Comparison of ENCODE assay signal across 8 cellular contexts in the genomic region with DNA sequence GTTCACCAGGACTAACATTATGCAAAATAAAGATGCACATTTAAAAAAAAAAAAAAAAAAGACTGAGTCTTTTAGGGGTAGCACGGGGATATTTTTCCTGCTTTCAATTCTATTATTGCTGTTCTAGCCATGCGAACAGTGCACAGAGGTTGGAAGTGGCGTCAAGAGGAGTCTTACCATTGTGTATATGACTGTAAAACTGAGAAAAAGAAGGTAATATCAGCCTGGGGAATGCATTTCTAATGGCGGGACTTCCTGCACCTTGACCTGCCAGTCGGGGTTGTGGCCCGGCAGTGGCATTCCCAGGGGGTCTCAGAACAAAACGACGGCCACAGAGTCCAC. TPM values are rescaled to one million over a fixed set of nuclear protein-coding genes. Genes with fewer than 3 reads are reported as not detected.
DNase-seq lines count a peak whose midpoint lies in the region; ATAC-seq and TF ChIP-seq lines count a peak whose summit lies in the region.

No MANE protein-coding gene starts in this region.

- in situ Hi-C loops in brain microvascular endothelial cell (cut with HindIII; ENCODE audit: low pct_ligation_motif_present, low sequenced_read_pairs), result no loop called here

- peak overlapping the region; percentile 30 for H3K4me3 ChIP-seq in cardiac muscle cell
- peak overlapping the region; percentile 35 for H3K4me3 ChIP-seq in brain microvascular endothelial cell (ENCODE audit: low read depth, low read length)
- H3K4me3 ChIP-seq in muscle layer of duodenum (ENCODE audit: low read depth in 1 of 2, low read length in 2 of 2), result peak overlapping the region; percentile 46 to 57
- peak overlapping the region in 3 of 4 donors; percentile 26 to 51 (median 44) for H3K4me3 ChIP-seq in upper lobe of left lung

- peaks cover 100% of the 10 kb centered on the region for H3K27me3 ChIP-seq in cardiac muscle cell
- H3K27me3 ChIP-seq in brain microvascular endothelial cell (replicated peaks), result peaks cover 91% of the 10 kb centered on the region
- H3K27me3 ChIP-seq in muscle layer of duodenum (ENCODE audit: low read depth, low read length), result peaks cover 72% of the 10 kb centered on the region
- H3K27me3 ChIP-seq in upper lobe of left lung, result peaks cover 0 to 60% (median 22%) of the 10 kb centered on the region in 4 donors

- intact Hi-C loops in Right ventricle myocardium inferior (cut with DNase I), result no loop called here

- no peaks in the 10 kb centered on the region for H3K4me1 ChIP-seq in cardiac muscle cell (ENCODE audit: low read depth)
- H3K4me1 ChIP-seq in muscle layer of duodenum (ENCODE audit: control insufficient read depth in 1 of 2, insufficient read depth in 2 of 2, low read length in 2 of 2), result peaks cover 3 to 25% of the 10 kb centered on the region in 2 donors
- peaks cover 20 to 30% (median 22%) of the 10 kb centered on the region in 4 donors for H3K4me1 ChIP-seq in upper lobe of left lung

- no peak overlapping the region for H3K27ac ChIP-seq in cardiac muscle cell
- H3K27ac ChIP-seq in brain microvascular endothelial cell, result no peak overlapping the region
- no peak overlapping the region for H3K27ac ChIP-seq in muscle layer of duodenum (ENCODE audit: low read length)
- H3K27ac ChIP-seq in upper lobe of left lung, result no peak overlapping the region

- no peak for TF ChIP-seq EP300 in upper lobe of left lung (IDR thresholded peaks at IDR 0.05)

- H3K36me3 ChIP-seq in cardiac muscle cell, result no peaks in the 10 kb centered on the region
- no peaks in the 10 kb centered on the region for H3K36me3 ChIP-seq in brain microvascular endothelial cell (replicated peaks)
- no peaks in the 10 kb centered on the region for H3K36me3 ChIP-seq in muscle layer of duodenum (ENCODE audit: control insufficient read depth in 1 of 2, insufficient read depth in 2 of 2, low read length in 2 of 2)
- H3K36me3 ChIP-seq in upper lobe of left lung, result no peaks in the 10 kb centered on the region

- H3K9me3 ChIP-seq in cardiac muscle cell (ENCODE audit: low read depth) (no peaks in the 10 kb centered on the region), muscle layer of duodenum (ENCODE audit: control insufficient read depth in 1 of 2, low read length in 2 of 2) (peaks cover 0 to 9% of the 10 kb centered on the region in 2 donors), upper lobe of left lung (no peaks in the 10 kb centered on the region)

- 10 to 11% methylated on average over 8 of the region's 8 CpGs for WGBS in upper lobe of left lung, 2 donors

- TF ChIP-seq POLR2A in upper lobe of left lung (IDR thresholded peaks at IDR 0.05), result no peak

- DNase-seq in cardiac muscle cell (ENCODE audit: low read depth in 1 of 2, low spot score in 1 of 2), result no peak
- DNase-seq in Right ventricle myocardium inferior (ENCODE audit: missing footprints), result no peak
- DNase-seq in brain microvascular endothelial cell, result no peak
- DNase-seq in upper lobe of left lung, result no peak

- no peak for TF ChIP-seq CTCF in cardiac muscle cell (IDR thresholded peaks at IDR 0.05; ENCODE audit: low read depth, low read length)
- no peak for TF ChIP-seq CTCF in brain microvascular endothelial cell (IDR thresholded peaks at IDR 0.05; ENCODE audit: low read depth, low read length, missing control alignments)
- no peak for TF ChIP-seq CTCF in upper lobe of left lung (IDR thresholded peaks at IDR 0.05)

- ATAC-seq in Right ventricle myocardium inferior (no peak), upper lobe of left lung (ENCODE audit: low FRiP score in 2 of 2) (no peak), GM18517 (IDR thresholded peaks at IDR 0.05; ENCODE audit: unreplicated experiment) (no peak), HG03521 (IDR thresholded peaks at IDR 0.05; ENCODE audit: unreplicated experiment) (no peak), HG03439 (IDR thresholded peaks at IDR 0.05; ENCODE audit: unreplicated experiment) (no peak)

RNA-seq across cellular contexts. Expression of gene VAX2, which starts 13.2 kb away (rescaled TPM):
- 0.21 TPM in 1 of 2 replicates, not detected in the other for total RNA-seq in cardiac muscle cell
- polyA plus RNA-seq in cardiac muscle cell, result 0.30 TPM in 1 of 2 replicates, not detected in the other
- 0.30 TPM for total RNA-seq in Right ventricle myocardium inferior
- 10 to 100 TPM in 1 of 6 donors, 1 to 10 TPM in 1, under 1 TPM in 3, not detected in 1; 0.83 to 10.5 (median 0.91) TPM for total RNA-seq in upper lobe of left lung

RNA-seq across cellular contexts. Expression of gene ATP6V1B1, which starts 48.5 kb away (rescaled TPM):
- total RNA-seq in cardiac muscle cell (0.81 and 3.0 TPM in 2 replicates), Right ventricle myocardium inferior (not detected), upper lobe of left lung (10 to 100 TPM in 1 of 6 donors, 1 to 10 TPM in 4, not detected in 1; 1.6 to 23.0 (median 3.2) TPM)
- polyA plus RNA-seq in cardiac muscle cell, result 1.00 TPM in 1 of 2 replicates, not detected in the other

RNA-seq across cellular contexts. Expression of gene CD207, which starts 51.6 kb away (rescaled TPM):
- total RNA-seq in cardiac muscle cell (not detected in 2 replicates), Right ventricle myocardium inferior (0.41 TPM), upper lobe of left lung (1 to 10 TPM in 1 of 6 donors, under 1 TPM in 1, not detected in 4; 0.74 to 2.2 TPM)
- polyA plus RNA-seq in cardiac muscle cell, result not detected in 2 replicates
